Comparison of ENCODE assay signal across 8 cellular contexts in the genomic region with DNA sequence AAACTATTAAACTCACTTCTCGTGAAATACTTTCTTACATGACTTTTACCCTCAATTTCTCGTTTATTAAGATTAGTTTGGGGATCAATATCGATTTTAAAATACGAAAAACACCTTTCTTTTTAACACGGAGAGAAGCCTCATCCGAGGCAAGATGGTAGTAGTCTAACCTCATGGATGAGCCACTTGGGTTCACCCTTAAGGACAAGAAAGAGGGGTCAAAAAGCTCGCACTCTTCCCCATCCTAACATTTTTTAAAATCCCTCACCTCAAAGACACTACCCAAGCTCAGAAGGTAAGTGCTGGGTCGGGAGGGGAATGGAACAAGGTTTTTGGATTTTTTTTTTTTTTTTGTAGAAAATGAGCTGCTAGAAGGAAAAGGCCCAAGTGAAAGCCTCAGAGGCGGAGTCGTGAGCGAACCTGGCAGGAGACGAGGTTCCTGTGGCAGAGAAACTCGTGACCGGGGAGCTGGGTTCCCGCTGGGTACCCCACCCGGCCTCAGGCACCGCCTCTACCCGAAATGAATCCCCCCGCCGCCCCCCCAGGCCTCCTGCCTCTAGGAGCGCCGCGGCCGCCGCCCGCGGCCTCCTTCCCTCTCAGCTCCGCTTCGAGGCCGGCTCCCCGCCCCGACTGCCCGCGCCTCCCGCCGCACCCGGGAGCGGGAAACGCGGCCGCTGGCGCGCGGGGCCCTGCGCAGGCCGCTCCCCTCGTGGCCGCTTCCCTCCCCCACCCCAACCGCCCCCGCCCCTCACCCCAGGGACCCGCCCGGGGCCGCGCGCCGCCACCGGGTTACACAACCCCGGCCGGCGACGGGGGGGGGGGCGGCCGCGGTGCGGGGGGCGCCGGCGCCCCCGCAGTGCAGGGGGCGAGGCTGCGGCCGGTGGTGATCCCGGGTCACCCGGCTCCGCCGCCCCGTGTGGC. TPM values are rescaled to one million over a fixed set of nuclear protein-coding genes. Genes with fewer than 3 reads are reported as not detected.
DNase-seq lines count a peak whose midpoint lies in the region; ATAC-seq, FAIRE-seq and TF ChIP-seq lines count a peak whose summit lies in the region.

No MANE protein-coding gene starts in this region.

- H3K27ac ChIP-seq in Panc1 (ENCODE audit: low read length) = peak overlapping the region; percentile 97
- peak overlapping the region; percentile 92 for H3K27ac ChIP-seq in neutrophil
- H3K27ac ChIP-seq in subcutaneous abdominal adipose tissue (ENCODE audit: low read depth, low read length) = peak overlapping the region; percentile 98

- H3K4me1 ChIP-seq in Panc1 (ENCODE audit: control insufficient read depth, insufficient read depth, low read length) (peaks cover 24% of the 10 kb centered on the region; the same call in 1 of the 2 replicates), neutrophil (ENCODE audit: control insufficient read depth in 1 of 2, insufficient read depth in 1 of 2, low read depth in 1 of 2, low read length in 1 of 2) (peaks cover 33 to 42% of the 10 kb centered on the region in 2 experiments), subcutaneous abdominal adipose tissue (ENCODE audit: control insufficient read depth in 5 of 5, insufficient read depth in 5 of 5, low read length in 5 of 5) (peaks cover 4 to 50% (median 43%) of the 10 kb centered on the region in 5 donors)

- ATAC-seq in Panc1 = peak; percentile 8
- ATAC-seq in HG03439 (IDR thresholded peaks at IDR 0.05; ENCODE audit: unreplicated experiment) = no peak

- H3K36me3 ChIP-seq in Panc1 (ENCODE audit: control insufficient read depth, insufficient read depth, low read length) (peaks cover 21% of the 10 kb centered on the region), neutrophil (peaks cover 16% of the 10 kb centered on the region), subcutaneous abdominal adipose tissue (ENCODE audit: control insufficient read depth in 5 of 5, insufficient read depth in 5 of 5, low read length in 5 of 5) (peaks cover 0 to 6% (median 4%) of the 10 kb centered on the region in 5 donors)

- no peaks in the 10 kb centered on the region for H3K27me3 ChIP-seq in Panc1 (ENCODE audit: control insufficient read depth, insufficient read depth, low read length)
- H3K27me3 ChIP-seq in neutrophil = no peaks in the 10 kb centered on the region
- H3K27me3 ChIP-seq in subcutaneous abdominal adipose tissue (ENCODE audit: control insufficient read depth in 5 of 5, insufficient read depth in 4 of 5, low read length in 5 of 5) = no peaks in the 10 kb centered on the region

- DNase-seq in C1 segment of cervical spinal cord (lab: John Stamatoyannopoulos, UW) (peak in 13 of 14 donors; percentile 7 to 85 (median 64)), HFF-Myc (ENCODE audit: extremely low read depth, low read depth) (no peak), Panc1 (ENCODE audit: low read depth, low spot score) (no peak), frontal cortex (ENCODE audit: low spot score in 2 of 2) (peak; percentile 60 to 71)
- DNase-seq in activated naive CD4-positive, alpha-beta T cell treated with Interleukin-2 at 50 U/mL for 16 hours = peak; percentile 55

- H3K9me3 ChIP-seq in Panc1 (ENCODE audit: control insufficient read depth, insufficient read depth, low read depth, low read length) = no peaks in the 10 kb centered on the region
- no peaks in the 10 kb centered on the region for H3K9me3 ChIP-seq in neutrophil
- H3K9me3 ChIP-seq in subcutaneous abdominal adipose tissue (ENCODE audit: control insufficient read depth in 5 of 5, low read length in 5 of 5) = no peaks in the 10 kb centered on the region

- H3K9ac ChIP-seq in subcutaneous abdominal adipose tissue (ENCODE audit: low read length in 5 of 5) = peak overlapping the region; percentile 92 to 100 (median 99)

- H3K4me3 ChIP-seq in HFF-Myc (replicated peaks; ENCODE audit: low read depth, low read length) = peak overlapping the region; percentile 99
- H3K4me3 ChIP-seq in Panc1 (ENCODE audit: low read depth in 2 of 2, low read length in 2 of 2) = peak overlapping the region; percentile 85 to 96
- peak overlapping the region; percentile 92 to 97 for H3K4me3 ChIP-seq in neutrophil (ENCODE audit: low read depth in 1 of 2, low read length in 1 of 2)
- H3K4me3 ChIP-seq in subcutaneous abdominal adipose tissue (ENCODE audit: low read depth in 1 of 5, low read length in 5 of 5) = peak overlapping the region; percentile 81 to 100 (median 99)

- in situ Hi-C loops in Panc1 (cut with HindIII; ENCODE audit: low pct_unique_long_range_greater_than_20kb, low sequenced_read_pairs) = no loop called here

- POLR2A ChIA-PET in Panc1 (lab: Charles Lee) = interaction anchor here (0.7 kb wide), 1 partner anchor 145 kb away, joined by 7 read pairs; no protein-coding TSS in a partner anchor

- no peak for FAIRE-seq in frontal cortex (lab: Jason Lieb, UNC)

- TF ChIP-seq CTCF in HFF-Myc (IDR thresholded peaks at IDR 0.05; ENCODE audit: low read depth, low read length, missing control alignments) (no peak), Panc1 (IDR thresholded peaks at IDR 0.05) (no peak), neutrophil (IDR thresholded peaks at IDR 0.05) (no peak)

- CTCF ChIA-PET in Panc1 (lab: Charles Lee) = interaction anchor here (0.6 to 1.1 kb wide), 5 partner anchors 17 to 298 kb away, joined by 3 to 8 read pairs (median 5); no protein-coding TSS in a partner anchor

- no TSS peak for BruUV-seq in Panc1 (replicated peaks; lab: Mats Ljungman, UMichigan)

- intact Hi-C loops in Panc1 (cut with micrococcal nuclease; ENCODE audit: unreplicated experiment) = loop anchor here (5.0 kb wide), 1 partner anchor 100 kb away; a partner anchor contains a TSS

RNA-seq across cellular contexts. Expression of a gene that starts 1.6 kb away (rescaled TPM):
- 106 TPM for total RNA-seq in Panc1 (2021; ENCODE audit: unreplicated experiment)
- 71.0 TPM for polyA plus RNA-seq in Panc1 (2012; ENCODE audit: insufficient read length)
- total RNA-seq in frontal cortex = 42.4 TPM

RNA-seq across cellular contexts. Expression of a gene that starts 45.7 kb away (rescaled TPM):
- total RNA-seq in Panc1 (2021; ENCODE audit: unreplicated experiment) (not detected), frontal cortex (not detected)
- not detected for polyA plus RNA-seq in Panc1 (2012; ENCODE audit: insufficient read length)

Comparison
In these comparisons a context has a peak if more than half of its experiments do, and no peak if none do; other contexts are left out.
1. DNase-seq: peak in C1 segment of cervical spinal cord (13 of 14), activated naive CD4-positive, alpha-beta T cell treated with Interleukin-2 at 50 U/mL for 16 hours (single experiment) and frontal cortex (2 of 2); none in HFF-Myc (single experiment) and Panc1 (single experiment).
2. Peak in every context shown above with its lines, with median percentiles within 50 percentile points of each other: H3K4me3 ChIP-seq and H3K27ac ChIP-seq.